Comparison of ENCODE assay signal across 8 cellular contexts in genomic region chr2:55620123-55620779, GRCh38. TPM values are rescaled to one million over a fixed set of nuclear protein-coding genes. Genes with fewer than 3 reads are reported as not detected.
A peak's percentile ranks its signal among the peaks of the same experiment; 100 is the strongest.
DNase-seq lines count a peak whose midpoint lies in the region; ATAC-seq, FAIRE-seq and TF ChIP-seq lines count a peak whose summit lies in the region.

No MANE protein-coding gene starts in this region.

- H3K9ac ChIP-seq in astrocyte (ENCODE audit: low read length) = no peak overlapping the region

- no peak overlapping the region for H3K27ac ChIP-seq in astrocyte (ENCODE audit: low read depth, low read length)

- peaks cover 3% of the 10 kb centered on the region for H3K36me3 Mint-ChIP-seq in astrocyte (ENCODE audit: low read depth, unreplicated experiment)
- no peaks in the 10 kb centered on the region for H3K36me3 Mint-ChIP-seq in natural killer cell treated with Interleukin-12 subunit alpha and Interleukin-12 subunit beta and Interleukin-15 and Interleukin-18, amount 100 ng/mL, for 72 hours

- H4K20me1 ChIP-seq in astrocyte (ENCODE audit: insufficient read depth, low read length) = peaks cover 13% of the 10 kb centered on the region

- no peaks in the 10 kb centered on the region for H3K27me3 ChIP-seq in MG63
- H3K27me3 ChIP-seq in astrocyte (ENCODE audit: insufficient read depth, low read length) = no peaks in the 10 kb centered on the region

- TF ChIP-seq CTCF in astrocyte (IDR thresholded peaks at IDR 0.05; ENCODE audit: insufficient read depth, low read depth, low read length) = peak; percentile 9

- peaks cover 5% of the 10 kb centered on the region for H3K4me1 ChIP-seq in astrocyte (ENCODE audit: insufficient read depth, low read length)

- DNase-seq in NCI-H748 (lab: John Stamatoyannopoulos, UW; ENCODE audit: unreplicated experiment) = peak; percentile 6
- DNase-seq in NCI-H748 treated with DMSO at 0.1 percent for 48 hours (lab: John Stamatoyannopoulos, UW) = no peak
- DNase-seq in MG63 = peak; percentile 6
- DNase-seq in astrocyte (ENCODE audit: low read depth) = no peak
- no peak for DNase-seq in natural killer cell treated with Interleukin-12 subunit alpha and Interleukin-12 subunit beta and Interleukin-15 and Interleukin-18, amount 100 ng/mL, for 72 hours (ENCODE audit: low spot score)
- DNase-seq in NCI-H1436 (lab: John Stamatoyannopoulos, UW) = no peak
- no peak for DNase-seq in UCSD-AML1 (lab: John Stamatoyannopoulos, UW; ENCODE audit: unreplicated experiment)

- no peak overlapping the region for H3K4me2 ChIP-seq in astrocyte (ENCODE audit: low read length)

- H3K27ac Mint-ChIP-seq in astrocyte (ENCODE audit: unreplicated experiment) = peak overlapping the region; percentile 58
- no peak overlapping the region for H3K27ac Mint-ChIP-seq in natural killer cell treated with Interleukin-12 subunit alpha and Interleukin-12 subunit beta and Interleukin-15 and Interleukin-18, amount 100 ng/mL, for 72 hours

- H3K79me2 ChIP-seq in astrocyte (ENCODE audit: insufficient read depth, low read length) = peaks cover 63% of the 10 kb centered on the region

- no peaks in the 10 kb centered on the region for H3K27me3 Mint-ChIP-seq in astrocyte (ENCODE audit: low read depth, unreplicated experiment)
- no peaks in the 10 kb centered on the region for H3K27me3 Mint-ChIP-seq in natural killer cell treated with Interleukin-12 subunit alpha and Interleukin-12 subunit beta and Interleukin-15 and Interleukin-18, amount 100 ng/mL, for 72 hours

- no peak for FAIRE-seq in astrocyte (lab: Jason Lieb, UNC)

- H3K36me3 ChIP-seq in MG63 (peaks cover 5% of the 10 kb centered on the region), astrocyte (ENCODE audit: insufficient read depth, low read length) (peaks cover under 1% of the 10 kb centered on the region)

- no peaks in the 10 kb centered on the region for H3K9me3 ChIP-seq in MG63
- no peaks in the 10 kb centered on the region for H3K9me3 ChIP-seq in astrocyte (ENCODE audit: insufficient read depth, low read depth, low read length)

- ATAC-seq in natural killer cell treated with Interleukin-12 subunit alpha and Interleukin-12 subunit beta and Interleukin-15 and Interleukin-18, amount 100 ng/mL, for 72 hours = no peak
- no peak for ATAC-seq in GM21381 (IDR thresholded peaks at IDR 0.05; ENCODE audit: unreplicated experiment)

- H3K4me3 Mint-ChIP-seq in astrocyte (ENCODE audit: unreplicated experiment) = peak overlapping the region; percentile 40
- H3K4me3 Mint-ChIP-seq in natural killer cell treated with Interleukin-12 subunit alpha and Interleukin-12 subunit beta and Interleukin-15 and Interleukin-18, amount 100 ng/mL, for 72 hours = peak overlapping the region; percentile 48

- H2AFZ ChIP-seq in astrocyte (ENCODE audit: low read depth, low read length) = no peak overlapping the region

- no peak overlapping the region for H3K4me3 ChIP-seq in MG63
- H3K4me3 ChIP-seq in astrocyte (ENCODE audit: insufficient read depth, low read depth, low read length) = no peak overlapping the region

- H3K9me3 Mint-ChIP-seq in astrocyte (ENCODE audit: unreplicated experiment) = no peaks in the 10 kb centered on the region
- no peaks in the 10 kb centered on the region for H3K9me3 Mint-ChIP-seq in natural killer cell treated with Interleukin-12 subunit alpha and Interleukin-12 subunit beta and Interleukin-15 and Interleukin-18, amount 100 ng/mL, for 72 hours

- H3K4me1 Mint-ChIP-seq in astrocyte (ENCODE audit: low read depth, unreplicated experiment) = peaks cover 5% of the 10 kb centered on the region
- H3K4me1 Mint-ChIP-seq in natural killer cell treated with Interleukin-12 subunit alpha and Interleukin-12 subunit beta and Interleukin-15 and Interleukin-18, amount 100 ng/mL, for 72 hours (ENCODE audit: low read depth in 2 of 2) = peaks cover 33 to 43% of the 10 kb centered on the region in 2 donors

RNA-seq across cellular contexts. Expression of gene PPP4R3B, which starts 2.8 kb away (rescaled TPM):
- total RNA-seq in MG63 (2014; rRNA removed; shearing (Covaris generic); ENCODE audit: low replicate concordance) = 12.6 and 23.4 TPM in 2 replicates
- 33.6 and 38.2 TPM in 2 replicates for total RNA-seq in astrocyte
- 10 to 100 TPM; 80.1 to 92.4 TPM for total RNA-seq in natural killer cell treated with Interleukin-12 subunit alpha and Interleukin-12 subunit beta and Interleukin-15 and Interleukin-18, amount 100 ng/mL, for 72 hours

Comparison
In these comparisons a context has a peak if more than half of its experiments do, and no peak if none do; other contexts are left out.
1. DNase-seq: peak in NCI-H748 (single experiment) and MG63 (single experiment); none in NCI-H748 treated with DMSO at 0.1 percent for 48 hours (single experiment), astrocyte (single experiment), natural killer cell treated with Interleukin-12 subunit alpha and Interleukin-12 subunit beta and Interleukin-15 and Interleukin-18, amount 100 ng/mL, for 72 hours (single experiment), NCI-H1436 (single experiment) and UCSD-AML1 (single experiment).